In the genomic region with DNA sequence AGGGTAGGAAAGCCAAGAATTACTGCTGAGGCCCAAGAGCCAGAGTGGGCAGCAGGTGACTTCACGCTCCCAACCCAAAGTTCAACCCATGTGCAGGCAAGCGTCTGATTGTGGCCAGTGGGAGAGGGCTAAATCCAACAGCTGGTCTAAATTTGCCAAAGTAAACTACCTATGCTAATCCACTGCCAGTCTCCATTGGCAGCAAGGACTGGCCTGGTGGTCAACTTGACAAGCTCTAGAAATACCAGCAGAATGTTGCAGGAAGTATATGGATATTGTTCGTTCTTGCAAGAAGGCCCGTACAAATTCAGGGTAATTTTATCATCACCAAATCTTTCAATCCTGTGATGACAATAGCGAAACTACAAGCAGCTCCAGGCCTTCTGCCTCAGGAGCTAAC, we compare ENCODE assay signal across 9 cellular contexts. TPM values are rescaled to one million over a fixed set of nuclear protein-coding genes. Genes with fewer than 3 reads are reported as not detected.
DNase-seq lines count a peak whose midpoint lies in the region; ATAC-seq, FAIRE-seq and TF ChIP-seq lines count a peak whose summit lies in the region.
"Had no signal": no experiment of that assay in that cellular context is flagged by ENCODE, and none has a peak within 500 bp of the region (broad histone marks: within the 10 kb centered on the region; RNA-seq: fewer than 3 reads in every experiment).

No MANE protein-coding gene starts in this region.

- peaks cover 25% of the 10 kb centered on the region for H3K4me1 ChIP-seq in keratinocyte (ENCODE audit: control insufficient read depth, extremely low read depth, insufficient read depth, low read length)

- H3K9ac ChIP-seq in keratinocyte (ENCODE audit: control insufficient read depth, extremely low read depth, insufficient read depth, low read length): no peak overlapping the region

- dilution Hi-C loops in keratinocyte (cut with MboI; ENCODE audit: extremely low pct_ligation_motif_present, low sequenced_read_pairs): no loop called here

- peaks cover 3 to 4% of the 10 kb centered on the region in 2 experiments for H3K36me3 ChIP-seq in keratinocyte (ENCODE audit: control insufficient read depth in 2 of 2, extremely low read depth in 1 of 2, insufficient read depth in 2 of 2, low read length in 2 of 2)

- peak overlapping the region; percentile 88 for H3K4me2 ChIP-seq in keratinocyte (ENCODE audit: control insufficient read depth, extremely low read depth, insufficient read depth, low read depth, low read length)

- no peaks in the 10 kb centered on the region for H3K27me3 ChIP-seq in keratinocyte (ENCODE audit: control insufficient read depth, extremely low read depth, insufficient read depth, low read length)

- peaks cover 11% of the 10 kb centered on the region for H3K27me3 Mint-ChIP-seq in T-helper 2 cell treated with Interferon-gamma antibody and Interleukin-4, amounts not matched to agents 5 μg/mL and 100 μg/mL, for 36 hours (ENCODE audit: low read depth)
- H3K27me3 Mint-ChIP-seq in activated T-helper 1 cell treated with anti-CD3 and anti-CD28 coated beads, Interleukin-12 subunit alpha, Interleukin-12 subunit beta, Interleukin-2, Interleukin-4 antibody, amounts not matched to agents 30 ng/mL and 10 ng/mL and 1 ng/mL, durations not matched to agents 14 hours and 24 hours and 36 hours (ENCODE audit: insufficient read depth): peaks cover 14% of the 10 kb centered on the region
- H3K27me3 Mint-ChIP-seq in stimulated activated naive CD8-positive, alpha-beta T cell treated with anti-CD3 and anti-CD28 coated beads, Interleukin-15, amount 100 ng/mL, for 72 hours: no peaks in the 10 kb centered on the region

- no peak overlapping the region for H2AFZ ChIP-seq in keratinocyte (ENCODE audit: control insufficient read depth, low read length)

- H3K9me3 Mint-ChIP-seq in T-helper 2 cell treated with Interferon-gamma antibody and Interleukin-4, amounts not matched to agents 5 μg/mL and 100 μg/mL, for 36 hours: no peaks in the 10 kb centered on the region
- H3K9me3 Mint-ChIP-seq in activated T-helper 1 cell treated with anti-CD3 and anti-CD28 coated beads, Interleukin-12 subunit alpha, Interleukin-12 subunit beta, Interleukin-2, Interleukin-4 antibody, amounts not matched to agents 30 ng/mL and 10 ng/mL and 1 ng/mL, durations not matched to agents 14 hours and 24 hours and 36 hours: no peaks in the 10 kb centered on the region
- no peaks in the 10 kb centered on the region for H3K9me3 Mint-ChIP-seq in stimulated activated naive CD8-positive, alpha-beta T cell treated with anti-CD3 and anti-CD28 coated beads, Interleukin-15, amount 100 ng/mL, for 72 hours

- no peaks in the 10 kb centered on the region for H3K9me3 ChIP-seq in keratinocyte (ENCODE audit: control insufficient read depth, low read depth, low read length)

- peak overlapping the region; percentile 78 for H3K27ac Mint-ChIP-seq in T-helper 2 cell treated with Interferon-gamma antibody and Interleukin-4, amounts not matched to agents 5 μg/mL and 100 μg/mL, for 36 hours
- no peak overlapping the region for H3K27ac Mint-ChIP-seq in activated T-helper 1 cell treated with anti-CD3 and anti-CD28 coated beads, Interleukin-12 subunit alpha, Interleukin-12 subunit beta, Interleukin-2, Interleukin-4 antibody, amounts not matched to agents 30 ng/mL and 10 ng/mL and 1 ng/mL, durations not matched to agents 14 hours and 24 hours and 36 hours
- no peak overlapping the region for H3K27ac Mint-ChIP-seq in stimulated activated naive CD8-positive, alpha-beta T cell treated with anti-CD3 and anti-CD28 coated beads, Interleukin-15, amount 100 ng/mL, for 72 hours

- peaks cover 7% of the 10 kb centered on the region for H3K79me2 ChIP-seq in keratinocyte (ENCODE audit: control insufficient read depth, insufficient read depth, low read length)

- intact Hi-C loops in activated T-helper 1 cell treated with anti-CD3 and anti-CD28 coated beads, Interleukin-12 subunit alpha, Interleukin-12 subunit beta, Interleukin-2, Interleukin-4 antibody, amounts not matched to agents 30 ng/mL and 10 ng/mL and 1 ng/mL, durations not matched to agents 14 hours and 24 hours and 36 hours (cut with micrococcal nuclease): loop anchor here (1.0 kb wide), 3 partner anchors 14 to 103 kb away; a partner anchor contains a TSS

- peak; percentile 44 for FAIRE-seq in keratinocyte (lab: Jason Lieb, UNC)

- no peak overlapping the region for H3K4me3 ChIP-seq in keratinocyte (ENCODE audit: control insufficient read depth in 2 of 3, extremely low read depth in 1 of 3, insufficient read depth in 2 of 3, low read depth in 1 of 3, low read length in 3 of 3)

- no peak for ATAC-seq in stimulated activated naive CD8-positive, alpha-beta T cell treated with anti-CD3 and anti-CD28 coated beads, Interleukin-15, amount 100 ng/mL, for 72 hours
- no peak for ATAC-seq in HG03025 (IDR thresholded peaks at IDR 0.05; ENCODE audit: low FRiP score, unreplicated experiment)
- no peak for ATAC-seq in GM18861 (IDR thresholded peaks at IDR 0.05; ENCODE audit: unreplicated experiment)
- no peak for ATAC-seq in HG03439 (IDR thresholded peaks at IDR 0.05; ENCODE audit: unreplicated experiment)

- no peak for TF ChIP-seq CTCF in keratinocyte (optimal IDR thresholded peaks at IDR 0.05 in 1 of 3, IDR thresholded peaks at IDR 0.05 in 1 of 3, conservative IDR thresholded peaks at IDR 0.05 in 1 of 3; ENCODE audit: extremely low read depth in 1 of 3, insufficient read depth in 2 of 3, low read length in 3 of 3)

- H4K20me1 ChIP-seq in keratinocyte (ENCODE audit: control insufficient read depth, extremely low read depth, insufficient read depth, low read length): peaks cover 21% of the 10 kb centered on the region

- no peak for DNase-seq in T-helper 2 cell treated with Interferon-gamma antibody and Interleukin-4, amounts not matched to agents 5 μg/mL and 100 μg/mL, for 36 hours (ENCODE audit: low spot score)
- DNase-seq in T-helper 2 cell (no peak), keratinocyte (ENCODE audit: low read depth, low spot score) (no peak)
- DNase-seq in activated T-helper 1 cell treated with anti-CD3 and anti-CD28 coated beads, Interleukin-12 subunit alpha, Interleukin-12 subunit beta, Interleukin-2, Interleukin-4 antibody, amounts not matched to agents 30 ng/mL and 10 ng/mL and 1 ng/mL, durations not matched to agents 14 hours and 24 hours and 36 hours (ENCODE audit: low spot score): no peak
- no peak for DNase-seq in stimulated activated naive CD8-positive, alpha-beta T cell treated with anti-CD3 and anti-CD28 coated beads, Interleukin-15, amount 100 ng/mL, for 72 hours

- H3K4me1 Mint-ChIP-seq in T-helper 2 cell treated with Interferon-gamma antibody and Interleukin-4, amounts not matched to agents 5 μg/mL and 100 μg/mL, for 36 hours (ENCODE audit: low read depth): peaks cover 44% of the 10 kb centered on the region
- H3K4me1 Mint-ChIP-seq in activated T-helper 1 cell treated with anti-CD3 and anti-CD28 coated beads, Interleukin-12 subunit alpha, Interleukin-12 subunit beta, Interleukin-2, Interleukin-4 antibody, amounts not matched to agents 30 ng/mL and 10 ng/mL and 1 ng/mL, durations not matched to agents 14 hours and 24 hours and 36 hours (ENCODE audit: low read depth): peaks cover 55% of the 10 kb centered on the region
- peaks cover 73% of the 10 kb centered on the region for H3K4me1 Mint-ChIP-seq in stimulated activated naive CD8-positive, alpha-beta T cell treated with anti-CD3 and anti-CD28 coated beads, Interleukin-15, amount 100 ng/mL, for 72 hours

- no peak overlapping the region for H3K27ac ChIP-seq in keratinocyte (ENCODE audit: control insufficient read depth, insufficient read depth, low read length)

- peaks cover under 1% of the 10 kb centered on the region for H3K9me1 ChIP-seq in keratinocyte (ENCODE audit: control insufficient read depth, extremely low read depth, insufficient read depth, low read length)

- peaks cover 33% of the 10 kb centered on the region for H3K36me3 Mint-ChIP-seq in T-helper 2 cell treated with Interferon-gamma antibody and Interleukin-4, amounts not matched to agents 5 μg/mL and 100 μg/mL, for 36 hours (ENCODE audit: low read depth)
- peaks cover 22% of the 10 kb centered on the region for H3K36me3 Mint-ChIP-seq in activated T-helper 1 cell treated with anti-CD3 and anti-CD28 coated beads, Interleukin-12 subunit alpha, Interleukin-12 subunit beta, Interleukin-2, Interleukin-4 antibody, amounts not matched to agents 30 ng/mL and 10 ng/mL and 1 ng/mL, durations not matched to agents 14 hours and 24 hours and 36 hours (ENCODE audit: low read depth)

- peak overlapping the region; percentile 90 for H3K4me3 Mint-ChIP-seq in T-helper 2 cell treated with Interferon-gamma antibody and Interleukin-4, amounts not matched to agents 5 μg/mL and 100 μg/mL, for 36 hours
- peak overlapping the region; percentile 86 for H3K4me3 Mint-ChIP-seq in activated T-helper 1 cell treated with anti-CD3 and anti-CD28 coated beads, Interleukin-12 subunit alpha, Interleukin-12 subunit beta, Interleukin-2, Interleukin-4 antibody, amounts not matched to agents 30 ng/mL and 10 ng/mL and 1 ng/mL, durations not matched to agents 14 hours and 24 hours and 36 hours
- peak overlapping the region; percentile 82 to 88 for H3K4me3 Mint-ChIP-seq in stimulated activated naive CD8-positive, alpha-beta T cell treated with anti-CD3 and anti-CD28 coated beads, Interleukin-15, amount 100 ng/mL, for 72 hours

RNA-seq across cellular contexts. Expression of a gene that starts 1.5 kb away (rescaled TPM):
- 20.4 and 23.4 TPM in 2 replicates for total RNA-seq in activated T-helper 1 cell treated with anti-CD3 and anti-CD28 coated beads, Interleukin-12 subunit alpha, Interleukin-12 subunit beta, Interleukin-2, Interleukin-4 antibody, amounts not matched to agents 30 ng/mL and 10 ng/mL and 1 ng/mL, durations not matched to agents 14 hours and 24 hours and 36 hours
- polyA plus RNA-seq in keratinocyte: 15.7 to 18.7 TPM (median 16.5 TPM) in 3 replicates
- polyA plus RNA-seq in keratinocyte (2011; ENCODE audit: low read depth): 8.0 TPM
- 4.9 and 5.4 TPM in 2 replicates for polyA plus RNA-seq in keratinocyte (2011; cell fraction: cytosol; rRNA removed)
- polyA plus RNA-seq in keratinocyte (2011; cell fraction: nucleus; rRNA removed): 88.1 and 97.5 TPM in 2 replicates
- 9.8 and 12.6 TPM in 2 replicates for polyA plus RNA-seq in keratinocyte (2012; ENCODE audit: low replicate concordance)
- polyA minus RNA-seq in keratinocyte: 20.5 to 37.5 TPM (median 37.3 TPM) in 3 replicates
- polyA minus RNA-seq in keratinocyte (2011; cell fraction: cytosol; rRNA and poly(A)+ RNA removed): 8.8 TPM
- 30.6 and 41.7 TPM in 2 replicates for polyA minus RNA-seq in keratinocyte (2011; cell fraction: nucleus; rRNA and poly(A)+ RNA removed)

RNA-seq across cellular contexts. Expression of a gene that starts 8.3 kb away (rescaled TPM):
- total RNA-seq in activated T-helper 1 cell treated with anti-CD3 and anti-CD28 coated beads, Interleukin-12 subunit alpha, Interleukin-12 subunit beta, Interleukin-2, Interleukin-4 antibody, amounts not matched to agents 30 ng/mL and 10 ng/mL and 1 ng/mL, durations not matched to agents 14 hours and 24 hours and 36 hours: 0.12 TPM in 1 of 2 replicates, not detected in the other
- not detected in 3 replicates for polyA plus RNA-seq in keratinocyte
- polyA plus RNA-seq in keratinocyte (2011; ENCODE audit: low read depth): not detected
- polyA plus RNA-seq in keratinocyte (2011; cell fraction: cytosol; rRNA removed): not detected in 2 replicates
- polyA plus RNA-seq in keratinocyte (2011; cell fraction: nucleus; rRNA removed): not detected in 2 replicates
- polyA plus RNA-seq in keratinocyte (2012; ENCODE audit: low replicate concordance): not detected in 2 replicates
- not detected in 3 replicates for polyA minus RNA-seq in keratinocyte
- not detected for polyA minus RNA-seq in keratinocyte (2011; cell fraction: cytosol; rRNA and poly(A)+ RNA removed)
- not detected in 2 replicates for polyA minus RNA-seq in keratinocyte (2011; cell fraction: nucleus; rRNA and poly(A)+ RNA removed)
- total RNA-seq: LHCN-M2 had no signal

RNA-seq across cellular contexts. Expression of a gene that starts 43.4 kb away (rescaled TPM):
- 137 and 145 TPM in 2 replicates for total RNA-seq in activated T-helper 1 cell treated with anti-CD3 and anti-CD28 coated beads, Interleukin-12 subunit alpha, Interleukin-12 subunit beta, Interleukin-2, Interleukin-4 antibody, amounts not matched to agents 30 ng/mL and 10 ng/mL and 1 ng/mL, durations not matched to agents 14 hours and 24 hours and 36 hours
- 45.5 to 62.3 TPM (median 49.5 TPM) in 3 replicates for polyA plus RNA-seq in keratinocyte
- polyA plus RNA-seq in keratinocyte (2011; ENCODE audit: low read depth): 14.6 TPM
- polyA plus RNA-seq in keratinocyte (2011; cell fraction: cytosol; rRNA removed): 33.5 and 60.9 TPM in 2 replicates
- polyA plus RNA-seq in keratinocyte (2011; cell fraction: nucleus; rRNA removed): 86.7 and 102 TPM in 2 replicates
- polyA plus RNA-seq in keratinocyte (2012; ENCODE audit: low replicate concordance): 27.2 and 63.9 TPM in 2 replicates
- 34.3 to 67.8 TPM (median 43.6 TPM) in 3 replicates for polyA minus RNA-seq in keratinocyte
- polyA minus RNA-seq in keratinocyte (2011; cell fraction: cytosol; rRNA and poly(A)+ RNA removed): 48.7 TPM
- 23.7 and 24.9 TPM in 2 replicates for polyA minus RNA-seq in keratinocyte (2011; cell fraction: nucleus; rRNA and poly(A)+ RNA removed)
